25 cellular contexts compared by ENCODE assay signal in the genomic region with DNA sequence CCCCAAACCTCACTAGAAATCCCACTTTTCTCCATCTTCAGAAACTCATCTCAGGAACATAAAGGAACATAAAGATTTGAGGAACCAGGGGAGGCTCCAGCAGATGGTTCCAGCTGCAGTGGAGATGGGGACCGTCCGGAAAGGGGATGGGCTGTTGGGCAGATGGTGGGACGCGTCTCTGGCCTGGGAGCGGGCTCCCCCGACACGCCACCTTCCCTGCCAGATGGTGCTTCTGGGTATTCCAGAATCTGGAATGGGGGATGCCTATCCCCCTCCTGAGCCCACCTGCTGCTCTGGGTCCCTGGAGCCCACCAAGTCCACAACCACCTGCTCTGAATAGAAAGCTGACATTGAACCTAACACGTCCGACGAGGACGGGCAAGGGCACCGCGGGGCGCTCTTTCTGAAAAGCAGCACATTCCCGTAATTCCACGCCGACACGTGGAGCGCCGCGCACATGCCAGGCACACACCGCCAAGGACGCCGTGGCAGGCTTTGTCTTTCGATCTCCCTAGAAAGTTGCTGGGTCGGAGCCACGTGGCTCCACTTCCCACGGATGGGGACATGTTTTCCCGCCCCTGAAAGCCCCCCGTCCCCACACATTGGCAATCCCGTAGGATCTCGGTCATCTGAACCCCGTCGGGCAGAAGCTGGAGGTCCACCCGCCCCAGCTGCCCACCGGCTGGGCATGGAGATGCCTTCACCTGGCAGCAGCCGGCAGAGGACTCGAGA.
"Had no signal": no experiment of that assay in that cellular context is flagged by ENCODE, and none has a peak within 500 bp of the region (broad histone marks: within the 10 kb centered on the region; RNA-seq: fewer than 3 reads in every experiment).

No MANE protein-coding gene starts in this region.

- H3K36me3 ChIP-seq: brain microvascular endothelial cell, neural progenitor cell, ovary, vagina had no signal

- H3K4me1 Mint-ChIP-seq: activated naive CD4-positive, alpha-beta T cell treated with anti-CD3 and anti-CD28 coated beads, Interleukin-2, amount 10 ng/mL, durations not matched to agents 7 days and 5 days; activated naive CD8-positive, alpha-beta T cell treated with anti-CD3 and anti-CD28 coated beads, Interleukin-2, amount 50 U/mL, for 24 hours; central memory CD8-positive, alpha-beta T cell; neural progenitor cell; stimulated activated effector memory CD8-positive, alpha-beta T cell treated with anti-CD3 and anti-CD28 coated beads, Interleukin-12 subunit alpha, Interleukin-12 subunit beta, amount 100 ng/mL, for 72 hours had no signal

- H3K9me3 ChIP-seq: ovary, psoas muscle, sigmoid colon, stomach, vagina had no signal

- H3K36me3 Mint-ChIP-seq: activated naive CD4-positive, alpha-beta T cell treated with anti-CD3 and anti-CD28 coated beads, Interleukin-2, amount 10 ng/mL, durations not matched to agents 7 days and 5 days; stimulated activated effector memory CD8-positive, alpha-beta T cell treated with anti-CD3 and anti-CD28 coated beads, Interleukin-12 subunit alpha, Interleukin-12 subunit beta, amount 100 ng/mL, for 72 hours had no signal

- H3K9ac ChIP-seq: neural progenitor cell had no signal

- H3K9me3 Mint-ChIP-seq: activated naive CD4-positive, alpha-beta T cell treated with anti-CD3 and anti-CD28 coated beads, Interleukin-2, amount 10 ng/mL, durations not matched to agents 7 days and 5 days; activated naive CD8-positive, alpha-beta T cell treated with anti-CD3 and anti-CD28 coated beads, Interleukin-2, amount 50 U/mL, for 24 hours; activated T-cell treated with anti-CD3 and anti-CD28 coated beads, Interleukin-2, amount 50 U/mL, for 4 hours; central memory CD8-positive, alpha-beta T cell; neural progenitor cell; stimulated activated effector memory CD8-positive, alpha-beta T cell treated with anti-CD3 and anti-CD28 coated beads, Interleukin-12 subunit alpha, Interleukin-12 subunit beta, amount 100 ng/mL, for 72 hours had no signal

- H2AFZ ChIP-seq: neural progenitor cell had no signal

- H3K27me3 Mint-ChIP-seq: activated naive CD8-positive, alpha-beta T cell treated with anti-CD3 and anti-CD28 coated beads, Interleukin-2, amount 50 U/mL, for 24 hours; central memory CD8-positive, alpha-beta T cell had no signal

- H3K27ac ChIP-seq: brain microvascular endothelial cell, coronary artery, neural progenitor cell, ovary, psoas muscle, sigmoid colon, stomach, vagina, VCaP had no signal

- FAIRE-seq: keratinocyte had no signal

- H3K4me2 ChIP-seq: neural progenitor cell had no signal

- H3K4me3 ChIP-seq: coronary artery, neural progenitor cell, ovary, psoas muscle, sigmoid colon, stomach, vagina had no signal

- DNase-seq: activated CD4-positive, alpha-beta T cell treated with anti-CD3 and anti-CD28 coated beads, Interleukin-2, amount 50 U/mL, for 1 hour; activated CD4-positive, CD25-positive, alpha-beta regulatory T cell treated with anti-CD3 and anti-CD28 coated beads, Interleukin-2, amount 50 U/mL, for 72 hours; activated CD8-positive, alpha-beta memory T cell treated with anti-CD3 and anti-CD28 coated beads, Interleukin-2, amount 50 U/mL, for 4 hours; activated effector memory CD4-positive, alpha-beta T cell treated with Interleukin-2 at 50 U/mL for 16 hours; activated naive CD4-positive, alpha-beta T cell treated with anti-CD3 and anti-CD28 coated beads, Interleukin-2, amount 10 ng/mL, durations not matched to agents 7 days and 5 days; activated naive CD8-positive, alpha-beta T cell treated with anti-CD3 and anti-CD28 coated beads, Interleukin-2, amount 50 U/mL, for 24 hours; activated T-cell treated with anti-CD3 and anti-CD28 coated beads, Interleukin-2, amount 50 U/mL, for 4 hours; anterior cingulate cortex; brain microvascular endothelial cell; erythroblast; foreskin melanocyte; psoas muscle; sigmoid colon; stimulated activated CD4-positive, alpha-beta T cell treated with anti-CD3 and anti-CD28 coated beads, Interleukin-4, amount 100 ng/mL, for 24 hours; stomach; T-helper 2 cell had no signal

- ATAC-seq: activated naive CD8-positive, alpha-beta T cell treated with anti-CD3 and anti-CD28 coated beads, Interleukin-2, amount 50 U/mL, for 24 hours; activated T-cell treated with anti-CD3 and anti-CD28 coated beads, Interleukin-2, amount 50 U/mL, for 4 hours; left lobe of liver; stimulated activated effector memory CD8-positive, alpha-beta T cell treated with anti-CD3 and anti-CD28 coated beads, Interleukin-12 subunit alpha, Interleukin-12 subunit beta, amount 100 ng/mL, for 72 hours had no signal

- H3K27me3 ChIP-seq: brain microvascular endothelial cell, neural progenitor cell, ovary, sigmoid colon, stomach, vagina had no signal

- H3K4me1 ChIP-seq: neural progenitor cell, psoas muscle, sigmoid colon, stomach, vagina had no signal

- H3K4me3 Mint-ChIP-seq: activated naive CD4-positive, alpha-beta T cell treated with anti-CD3 and anti-CD28 coated beads, Interleukin-2, amount 10 ng/mL, durations not matched to agents 7 days and 5 days; activated naive CD8-positive, alpha-beta T cell treated with anti-CD3 and anti-CD28 coated beads, Interleukin-2, amount 50 U/mL, for 24 hours; activated T-cell treated with anti-CD3 and anti-CD28 coated beads, Interleukin-2, amount 50 U/mL, for 4 hours; central memory CD8-positive, alpha-beta T cell; neural progenitor cell; stimulated activated effector memory CD8-positive, alpha-beta T cell treated with anti-CD3 and anti-CD28 coated beads, Interleukin-12 subunit alpha, Interleukin-12 subunit beta, amount 100 ng/mL, for 72 hours had no signal

- H3K27ac Mint-ChIP-seq: activated naive CD4-positive, alpha-beta T cell treated with anti-CD3 and anti-CD28 coated beads, Interleukin-2, amount 10 ng/mL, durations not matched to agents 7 days and 5 days; activated naive CD8-positive, alpha-beta T cell treated with anti-CD3 and anti-CD28 coated beads, Interleukin-2, amount 50 U/mL, for 24 hours; neural progenitor cell; stimulated activated effector memory CD8-positive, alpha-beta T cell treated with anti-CD3 and anti-CD28 coated beads, Interleukin-12 subunit alpha, Interleukin-12 subunit beta, amount 100 ng/mL, for 72 hours had no signal
